In the genomic region with DNA sequence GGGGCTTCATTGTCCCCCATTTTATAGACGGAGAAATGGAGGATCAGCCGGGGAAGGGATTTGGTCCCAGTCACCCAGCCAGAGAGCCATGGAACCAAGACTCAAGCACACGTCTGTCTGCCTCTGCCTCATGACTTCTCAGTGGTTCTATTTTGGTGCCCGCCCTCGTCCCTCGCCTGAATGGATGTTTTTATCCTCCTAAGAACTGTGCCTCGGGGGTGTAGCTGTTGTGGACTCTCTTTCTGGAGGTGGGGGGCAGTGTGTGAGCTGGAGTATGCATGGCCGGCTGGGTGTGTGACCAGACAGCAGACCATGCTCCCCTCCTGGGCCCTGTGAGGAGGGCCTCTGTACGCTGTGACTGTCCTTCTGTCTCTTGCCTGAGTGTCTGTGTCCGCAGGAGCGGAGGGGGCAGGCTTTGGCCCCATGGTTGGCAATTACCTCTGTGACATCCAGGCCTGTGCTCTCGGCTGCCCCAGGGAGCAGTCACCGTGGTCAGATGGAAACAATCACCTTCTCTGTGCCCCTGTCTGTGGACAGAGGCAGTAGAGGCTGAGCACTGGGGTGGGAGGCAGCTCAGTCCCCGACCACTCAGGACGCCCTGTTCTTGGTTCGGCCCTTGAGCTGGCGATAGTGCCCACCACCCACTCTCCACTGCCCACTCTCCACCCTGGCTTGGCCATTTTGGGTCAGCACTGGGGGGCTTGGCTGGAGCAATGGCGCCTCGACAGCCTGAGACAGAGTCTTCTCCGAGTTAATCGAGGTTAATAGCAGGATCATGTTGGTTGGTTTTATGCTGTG, we compare ENCODE assay signal across 1 cellular context.
TF ChIP-seq lines count a peak whose summit lies in the region.

No MANE protein-coding gene starts in this region.

TF ChIP-seq in IMR-90, 13 proteins besides CTCF, POLR2A, EP300 and RAD21:
- TF ChIP-seq, protein P1, sequence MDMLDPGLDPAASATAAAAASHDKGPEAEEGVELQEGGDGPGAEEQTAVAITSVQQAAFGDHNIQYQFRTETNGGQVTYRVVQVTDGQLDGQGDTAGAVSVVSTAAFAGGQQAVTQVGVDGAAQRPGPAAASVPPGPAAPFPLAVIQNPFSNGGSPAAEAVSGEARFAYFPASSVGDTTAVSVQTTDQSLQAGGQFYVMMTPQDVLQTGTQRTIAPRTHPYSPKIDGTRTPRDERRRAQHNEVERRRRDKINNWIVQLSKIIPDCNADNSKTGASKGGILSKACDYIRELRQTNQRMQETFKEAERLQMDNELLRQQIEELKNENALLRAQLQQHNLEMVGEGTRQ (IDR thresholded peaks at IDR 0.05; ENCODE audit: low read depth, low read length), result no peak
- TF ChIP-seq FOS (IDR thresholded peaks at IDR 0.05; ENCODE audit: low read depth, low read length), result no peak
- TF ChIP-seq, protein P2, sequence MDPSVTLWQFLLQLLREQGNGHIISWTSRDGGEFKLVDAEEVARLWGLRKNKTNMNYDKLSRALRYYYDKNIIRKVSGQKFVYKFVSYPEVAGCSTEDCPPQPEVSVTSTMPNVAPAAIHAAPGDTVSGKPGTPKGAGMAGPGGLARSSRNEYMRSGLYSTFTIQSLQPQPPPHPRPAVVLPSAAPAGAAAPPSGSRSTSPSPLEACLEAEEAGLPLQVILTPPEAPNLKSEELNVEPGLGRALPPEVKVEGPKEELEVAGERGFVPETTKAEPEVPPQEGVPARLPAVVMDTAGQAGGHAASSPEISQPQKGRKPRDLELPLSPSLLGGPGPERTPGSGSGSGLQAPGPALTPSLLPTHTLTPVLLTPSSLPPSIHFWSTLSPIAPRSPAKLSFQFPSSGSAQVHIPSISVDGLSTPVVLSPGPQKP (IDR thresholded peaks at IDR 0.05; ENCODE audit: borderline replicate concordance, low read depth, low read length), result no peak
- no peak for TF ChIP-seq SMC3 (IDR thresholded peaks at IDR 0.05; ENCODE audit: low read depth, low read length)
- no peak for TF ChIP-seq NFE2L2 (IDR thresholded peaks at IDR 0.05; ENCODE audit: low read depth, low read length)
- TF ChIP-seq MAZ (IDR thresholded peaks at IDR 0.05; ENCODE audit: borderline replicate concordance, low read depth, low read length), result no peak
- no peak for TF ChIP-seq RFX5 (IDR thresholded peaks at IDR 0.05; ENCODE audit: low read depth, low read length)
- no peak for TF ChIP-seq BHLHE40 (IDR thresholded peaks at IDR 0.05; ENCODE audit: low read depth, low read length)
- no peak for TF ChIP-seq RCOR1 (IDR thresholded peaks at IDR 0.05; ENCODE audit: insufficient replicate concordance, low read length)
- TF ChIP-seq CHD1 (IDR thresholded peaks at IDR 0.05; ENCODE audit: low read depth, low read length), result no peak
- TF ChIP-seq MXI1 (IDR thresholded peaks at IDR 0.05; ENCODE audit: borderline replicate concordance, low read depth, low read length), result no peak
